In the genomic region with DNA sequence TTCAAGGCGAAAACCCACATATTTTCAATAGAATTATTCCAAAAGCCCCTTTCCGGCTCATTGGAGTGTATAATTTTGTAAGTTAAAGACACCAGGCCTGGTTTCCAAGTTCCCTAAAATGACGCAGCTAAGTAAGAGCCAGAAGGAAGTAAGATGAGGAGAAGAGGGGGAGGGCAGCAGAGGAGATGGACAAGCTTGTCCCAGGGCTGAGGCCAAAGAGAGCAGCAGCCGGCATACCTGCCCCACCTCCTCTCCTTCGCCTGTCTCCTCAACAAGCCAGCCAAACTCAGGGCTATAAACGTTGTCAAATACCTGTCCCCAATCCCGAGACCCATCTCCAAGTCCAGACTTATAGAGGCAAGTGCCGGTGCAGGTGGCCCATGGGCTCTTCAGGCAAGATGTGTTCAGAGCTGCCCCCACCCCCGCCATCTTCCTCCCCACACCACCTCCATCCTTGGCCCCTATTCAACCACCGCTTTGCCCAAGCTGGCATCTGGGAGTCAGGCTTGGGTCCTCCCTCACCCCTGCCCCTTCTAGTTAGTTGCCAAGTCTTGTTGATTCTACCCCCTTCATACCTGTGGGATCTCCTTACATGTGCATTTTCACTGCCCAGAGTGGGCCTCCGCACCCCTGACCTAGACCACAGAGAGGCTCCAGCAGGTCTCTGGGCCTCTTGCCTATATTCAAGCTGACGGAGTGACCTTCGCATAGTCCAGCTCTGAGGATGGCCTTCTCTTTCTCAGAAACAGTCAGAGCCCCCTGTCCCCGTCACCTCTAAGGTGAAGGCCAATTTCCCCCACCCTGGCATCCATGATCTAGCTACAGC, we compare ENCODE assay signal across 10 cellular contexts.
DNase-seq lines count a peak whose midpoint lies in the region; ATAC-seq and TF ChIP-seq lines count a peak whose summit lies in the region.
"Had no signal": no experiment of that assay in that cellular context is flagged by ENCODE, and none has a peak within 500 bp of the region (broad histone marks: within the 10 kb centered on the region; RNA-seq: fewer than 3 reads in every experiment).

No MANE protein-coding gene starts in this region.

- peak overlapping the region; percentile 27 for H2AFZ ChIP-seq in osteoblast (ENCODE audit: low read length)

- no peak for TF ChIP-seq POLR2A in NB4 (IDR thresholded peaks at IDR 0.05; ENCODE audit: extremely low read depth, insufficient read length)

- no peak overlapping the region for H3K4me3 Mint-ChIP-seq in progenitor cell of endocrine pancreas (ENCODE audit: low read depth)
- no peak overlapping the region for H3K4me3 Mint-ChIP-seq in CD8-positive, alpha-beta T cell

- no peak overlapping the region; a peak in 1 of 20 replicates for H3K4me3 ChIP-seq in BLaER1 treated with 17β-estradiol and CSF1 and Interleukin-3, amounts not matched to agents 10 nM and 100 nM
- no peak overlapping the region for H3K4me3 ChIP-seq in NB4 (ENCODE audit: low read depth, low read length)
- no peak overlapping the region for H3K4me3 ChIP-seq in osteoblast (ENCODE audit: insufficient read depth, low read length)
- no peak overlapping the region for H3K4me3 ChIP-seq in CD8-positive, alpha-beta T cell (ENCODE audit: low read depth, low read length)
- H3K4me3 ChIP-seq: heart left ventricle had no signal

- DNase-seq in NB4 (ENCODE audit: low read depth): peak; percentile 53
- DNase-seq in globus pallidus (ENCODE audit: low spot score): peak; percentile 70
- no peak for DNase-seq in osteoblast (ENCODE audit: insufficient read length, low spot score, missing footprints)
- no peak for DNase-seq in progenitor cell of endocrine pancreas (ENCODE audit: low spot score, unreplicated experiment)
- no peak for DNase-seq in activated T-cell treated with anti-CD3 and anti-CD28 coated beads, Interleukin-2, amount 50 U/mL, for 1 hour
- DNase-seq in CD8-positive, alpha-beta T cell: no peak
- DNase-seq: heart left ventricle, NCI-H2081 had no signal

- peak overlapping the region in 8 of 11 experiments; percentile 3 to 90 (median 64); a peak in 14 of 22 replicates for H3K9ac ChIP-seq in BLaER1 treated with 17β-estradiol and CSF1 and Interleukin-3, amounts not matched to agents 10 nM and 100 nM

- POLR2A ChIA-PET in CD8-positive, alpha-beta T cell (lab: Charles Lee): no interaction called here

- H3K4me1 Mint-ChIP-seq in progenitor cell of endocrine pancreas (ENCODE audit: low read depth): peaks cover 3% of the 10 kb centered on the region
- H3K4me1 Mint-ChIP-seq in CD8-positive, alpha-beta T cell (ENCODE audit: low read depth): peaks cover 28% of the 10 kb centered on the region

- no peak overlapping the region for H3K27ac Mint-ChIP-seq in progenitor cell of endocrine pancreas
- H3K27ac Mint-ChIP-seq in CD8-positive, alpha-beta T cell: no peak overlapping the region

- peaks cover 0 to 3% (median 0%) of the 10 kb centered on the region in 11 experiments; a peak in 1 of 22 replicates for H3K36me3 ChIP-seq in BLaER1 treated with 17β-estradiol and CSF1 and Interleukin-3, amounts not matched to agents 10 nM and 100 nM
- H3K36me3 ChIP-seq in osteoblast (ENCODE audit: insufficient read depth, low read length): no peaks in the 10 kb centered on the region
- H3K36me3 ChIP-seq in CD8-positive, alpha-beta T cell (ENCODE audit: insufficient read depth, low read length): no peaks in the 10 kb centered on the region
- H3K36me3 ChIP-seq: heart left ventricle had no signal

- peaks cover 41% of the 10 kb centered on the region for H3K27me3 Mint-ChIP-seq in progenitor cell of endocrine pancreas
- H3K27me3 Mint-ChIP-seq in CD8-positive, alpha-beta T cell (ENCODE audit: low read depth): peaks cover 48% of the 10 kb centered on the region

- H4K20me1 ChIP-seq in BLaER1 treated with 17β-estradiol and CSF1 and Interleukin-3, amounts not matched to agents 10 nM and 100 nM: no peaks in the 10 kb centered on the region
- no peaks in the 10 kb centered on the region for H4K20me1 ChIP-seq in osteoblast (ENCODE audit: insufficient read depth, low read length)

- H3K27me3 ChIP-seq in BLaER1 treated with 17β-estradiol and CSF1 and Interleukin-3, amounts not matched to agents 10 nM and 100 nM: peaks cover 0 to 26% (median 6%) of the 10 kb centered on the region in 11 experiments; a peak in 7 of 22 replicates
- no peaks in the 10 kb centered on the region for H3K27me3 ChIP-seq in osteoblast (ENCODE audit: insufficient read depth, low read length)
- H3K27me3 ChIP-seq in CD8-positive, alpha-beta T cell (ENCODE audit: insufficient read depth, low read length): peaks cover 8% of the 10 kb centered on the region
- H3K27me3 ChIP-seq: heart left ventricle had no signal

- ATAC-seq in GM18868 (IDR thresholded peaks at IDR 0.05; ENCODE audit: unreplicated experiment): no peak
- ATAC-seq in CD8-positive, alpha-beta T cell: no peak
- ATAC-seq: heart left ventricle had no signal

- no peaks in the 10 kb centered on the region for H3K79me2 ChIP-seq in osteoblast (ENCODE audit: insufficient read depth, low read length)

- intact Hi-C loops in CD8-positive, alpha-beta T cell (cut with DNase I, micrococcal nuclease): no loop called here

- no peaks in the 10 kb centered on the region for H3K36me3 Mint-ChIP-seq in progenitor cell of endocrine pancreas (ENCODE audit: insufficient read depth)
- H3K36me3 Mint-ChIP-seq in CD8-positive, alpha-beta T cell: peaks cover 3% of the 10 kb centered on the region

- TF ChIP-seq CTCF in NB4 (IDR thresholded peaks at IDR 0.05; ENCODE audit: low read depth, low read length): no peak
- TF ChIP-seq CTCF in osteoblast (IDR thresholded peaks at IDR 0.05; ENCODE audit: extremely low read depth, low read depth, low read length): no peak
- no peak for TF ChIP-seq CTCF in progenitor cell of endocrine pancreas (IDR thresholded peaks at IDR 0.05; ENCODE audit: unreplicated experiment)
- no peak for TF ChIP-seq CTCF in CD8-positive, alpha-beta T cell (IDR thresholded peaks at IDR 0.05)

- H3K9me3 ChIP-seq in BLaER1 treated with 17β-estradiol and CSF1 and Interleukin-3, amounts not matched to agents 10 nM and 100 nM (replicated peaks in 1 of 11): peaks cover 29 to 41% (median 36%) of the 10 kb centered on the region in 11 experiments
- H3K9me3 ChIP-seq in osteoblast (ENCODE audit: low read depth, low read length): peaks cover 5% of the 10 kb centered on the region
- peaks cover 17% of the 10 kb centered on the region for H3K9me3 ChIP-seq in CD8-positive, alpha-beta T cell (ENCODE audit: low read length)

- H3K27ac ChIP-seq in BLaER1 treated with 17β-estradiol and CSF1 and Interleukin-3, amounts not matched to agents 10 nM and 100 nM: peak overlapping the region in 10 of 11 experiments; percentile 7 to 98 (median 75); a peak in 17 of 22 replicates
- H3K27ac ChIP-seq in osteoblast (ENCODE audit: low read depth, low read length): peak overlapping the region; percentile 78
- no peak overlapping the region for H3K27ac ChIP-seq in CD8-positive, alpha-beta T cell (ENCODE audit: low read depth, low read length)

- CTCF ChIA-PET in CD8-positive, alpha-beta T cell (lab: Charles Lee): interaction anchor here (2.6 kb wide), 1 partner anchor 42 kb away, joined by 8 read pairs; no protein-coding TSS in a partner anchor

- H3K9me3 Mint-ChIP-seq in progenitor cell of endocrine pancreas (ENCODE audit: low read depth): peaks cover 6% of the 10 kb centered on the region
- peaks cover 20% of the 10 kb centered on the region for H3K9me3 Mint-ChIP-seq in CD8-positive, alpha-beta T cell

- H3K4me1 ChIP-seq in BLaER1 treated with 17β-estradiol and CSF1 and Interleukin-3, amounts not matched to agents 10 nM and 100 nM: peaks cover 53 to 90% (median 74%) of the 10 kb centered on the region in 10 experiments
- H3K4me1 ChIP-seq in osteoblast (ENCODE audit: insufficient read depth, low read length): peaks cover 54% of the 10 kb centered on the region
- H3K4me1 ChIP-seq in CD8-positive, alpha-beta T cell (ENCODE audit: insufficient read depth, low read length): peaks cover 20% of the 10 kb centered on the region

- peak overlapping the region; percentile 80 to 91 (median 86) for H3K4me2 ChIP-seq in BLaER1 treated with 17β-estradiol and CSF1 and Interleukin-3, amounts not matched to agents 10 nM and 100 nM
- no peak overlapping the region for H3K4me2 ChIP-seq in osteoblast (ENCODE audit: insufficient read depth, low read length)

Comparison
In these comparisons a context has a peak if more than half of its experiments do, and no peak if none do; other contexts are left out.
1. DNase-seq: peak in NB4 (single experiment) and globus pallidus (single experiment); none in osteoblast (single experiment), progenitor cell of endocrine pancreas (single experiment), activated T-cell treated with anti-CD3 and anti-CD28 coated beads, Interleukin-2, amount 50 U/mL, for 1 hour (single experiment) and CD8-positive, alpha-beta T cell (0 of 7).